Comparison of ENCODE assay signal across 8 cellular contexts in the genomic region with DNA sequence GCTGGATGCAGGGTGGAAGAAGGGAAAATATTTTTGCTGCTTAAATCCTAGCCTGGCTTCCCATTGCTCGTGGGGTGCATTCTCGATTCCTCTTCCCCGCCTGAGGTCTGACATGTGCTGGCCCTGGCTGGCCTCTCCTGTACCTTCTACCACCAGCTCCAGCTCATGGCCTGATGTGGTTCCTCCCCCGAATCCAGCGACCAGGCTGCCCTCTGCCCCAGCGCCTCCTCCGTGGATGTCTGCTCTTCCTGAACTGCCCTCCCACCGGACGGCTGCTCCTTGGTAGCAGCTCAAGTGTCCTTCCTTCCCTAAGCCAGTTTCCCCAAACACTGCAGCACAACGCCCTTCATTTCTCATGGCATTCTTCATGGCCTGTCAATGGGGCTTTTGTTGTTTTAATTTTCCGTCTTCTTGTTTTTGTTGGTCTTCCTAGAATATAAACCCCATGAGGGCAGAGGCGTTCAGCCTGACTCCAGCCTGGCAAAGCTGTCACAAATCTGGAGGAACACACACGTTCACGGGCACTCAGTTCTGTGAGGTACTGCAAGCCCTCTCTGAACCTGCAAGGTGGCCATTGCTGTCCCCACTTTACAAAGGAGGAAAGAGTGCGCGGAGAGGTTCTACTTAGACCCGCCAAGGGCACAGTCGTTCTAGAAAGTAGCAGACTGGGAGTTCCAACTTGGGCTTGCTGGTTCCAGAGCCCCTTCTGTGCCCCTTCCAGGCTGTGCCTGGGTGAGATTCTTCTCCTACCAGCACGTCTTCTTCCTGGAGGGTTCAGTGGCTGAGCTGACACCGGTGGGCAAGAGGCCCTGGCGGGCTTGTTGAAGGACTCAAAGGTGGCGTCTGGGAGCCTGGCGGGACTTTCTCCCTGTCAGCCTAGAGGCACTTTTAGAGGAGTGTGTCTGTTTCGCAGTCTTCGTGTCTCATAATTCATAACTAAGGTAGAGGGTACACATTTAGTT. TPM values are rescaled to one million over a fixed set of nuclear protein-coding genes. Genes with fewer than 3 reads are reported as not detected.
DNase-seq lines count a peak whose midpoint lies in the region; TF ChIP-seq lines count a peak whose summit lies in the region.

No MANE protein-coding gene starts in this region.

- TF ChIP-seq CTCF in Calu3 (IDR thresholded peaks at IDR 0.05; ENCODE audit: unreplicated experiment) = no peak
- no peak for TF ChIP-seq CTCF in parathyroid adenoma (IDR thresholded peaks at IDR 0.05)

- H3K27ac ChIP-seq in parathyroid adenoma = no peak overlapping the region

- no peak for DNase-seq in Calu3
- DNase-seq in NT2/D1 (ENCODE audit: low read depth, low spot score) = no peak
- DNase-seq in ecto neural progenitor cell (ENCODE audit: low spot score) = peak; percentile 54
- DNase-seq in SHP77 (lab: John Stamatoyannopoulos, UW) = no peak
- DNase-seq in NCI-H2107 treated with DMSO at 0.1 percent for 48 hours (lab: John Stamatoyannopoulos, UW; ENCODE audit: unreplicated experiment) = no peak
- DNase-seq in GM19238 (ENCODE audit: insufficient read length, low spot score) = no peak
- no peak for DNase-seq in NCI-H526 treated with DMSO at 0.1 percent for 48 hours (lab: John Stamatoyannopoulos, UW)

- intact Hi-C loops in Calu3 (cut with micrococcal nuclease; ENCODE audit: unreplicated experiment) = loop anchor here (10.0 kb wide), 1 partner anchor 73 kb away; no protein-coding TSS in a partner anchor

- H3K4me1 Mint-ChIP-seq in Calu3 (ENCODE audit: low read depth, unreplicated experiment) = peaks cover 43% of the 10 kb centered on the region

- no peak overlapping the region for H3K4me3 ChIP-seq in NT2/D1 (ENCODE audit: insufficient read length, low read depth)
- H3K4me3 ChIP-seq in parathyroid adenoma (ENCODE audit: low read depth, low read length) = peak overlapping the region; percentile 22

- H3K36me3 ChIP-seq in NT2/D1 (ENCODE audit: insufficient read depth, insufficient read length, low read length) (no peaks in the 10 kb centered on the region), parathyroid adenoma (ENCODE audit: control insufficient read depth, insufficient read depth, low read length) (no peaks in the 10 kb centered on the region)

- H2AFZ ChIP-seq in parathyroid adenoma = no peak overlapping the region

- H3K9me3 ChIP-seq in NT2/D1 (ENCODE audit: insufficient read depth, low read length) (peaks cover 2% of the 10 kb centered on the region; the same call in 1 of the 2 replicates), parathyroid adenoma (ENCODE audit: control insufficient read depth, low read length) (no peaks in the 10 kb centered on the region)

- no peak overlapping the region for H3K4me2 ChIP-seq in parathyroid adenoma (ENCODE audit: low read length)

- CTCF ChIA-PET in Calu3 (lab: Charles Lee) = no interaction called here

- H3K79me2 ChIP-seq in parathyroid adenoma = peaks cover 6% of the 10 kb centered on the region

- H3K27me3 ChIP-seq in NT2/D1 (ENCODE audit: insufficient read depth, insufficient read length) (peaks cover 13% of the 10 kb centered on the region), parathyroid adenoma (ENCODE audit: control insufficient read depth, insufficient read depth, low read length) (no peaks in the 10 kb centered on the region)

- H3K9me3 Mint-ChIP-seq in Calu3 (ENCODE audit: low read depth, unreplicated experiment) = no peaks in the 10 kb centered on the region

- H3K27ac Mint-ChIP-seq in Calu3 (ENCODE audit: unreplicated experiment) = no peak overlapping the region

- H3K27me3 Mint-ChIP-seq in Calu3 (ENCODE audit: unreplicated experiment) = no peaks in the 10 kb centered on the region

- peak overlapping the region; percentile 98 for H3K4me3 Mint-ChIP-seq in Calu3 (ENCODE audit: low read depth, unreplicated experiment)

- H3K9ac ChIP-seq in NT2/D1 (ENCODE audit: insufficient read length, low read depth) (peak overlapping the region; percentile 26), parathyroid adenoma (no peak overlapping the region)

- H3K4me1 ChIP-seq in NT2/D1 (ENCODE audit: insufficient read depth, insufficient read length) = peaks cover 20% of the 10 kb centered on the region
- peaks cover 6% of the 10 kb centered on the region for H3K4me1 ChIP-seq in parathyroid adenoma

- BruUV-seq in Calu3 (replicated peaks; lab: Mats Ljungman, UMichigan) = no TSS peak

- peaks cover 35% of the 10 kb centered on the region for H3K36me3 Mint-ChIP-seq in Calu3 (ENCODE audit: insufficient read depth, unreplicated experiment)

RNA-seq across cellular contexts. Expression of a gene that starts 1.0 kb away (rescaled TPM):
- total RNA-seq in Calu3 (2022) = 64.8 and 82.0 TPM in 2 replicates

RNA-seq across cellular contexts. Expression of a gene that starts 39.7 kb away (rescaled TPM):
- 46.3 and 52.3 TPM in 2 replicates for total RNA-seq in Calu3 (2022)
